Comparison of ENCODE assay signal across 9 cellular contexts in genomic region chr9:128523199-128523925, GRCh38. TPM values are rescaled to one million over a fixed set of nuclear protein-coding genes. Genes with fewer than 3 reads are reported as not detected.
DNase-seq lines count a peak whose midpoint lies in the region; ATAC-seq lines count a peak whose summit lies in the region.
"Had no signal": no experiment of that assay in that cellular context is flagged by ENCODE, and none has a peak within 500 bp of the region (broad histone marks: within the 10 kb centered on the region; RNA-seq: fewer than 3 reads in every experiment).

No MANE protein-coding gene starts in this region.

- H3K27ac Mint-ChIP-seq in activated T-helper 17 cell treated with anti-CD3 and anti-CD28 coated beads, Interleukin-2, amount 50 U/mL, for 72 hours = no peak overlapping the region

- H3K36me3 Mint-ChIP-seq in activated T-helper 17 cell treated with anti-CD3 and anti-CD28 coated beads, Interleukin-2, amount 50 U/mL, for 72 hours (ENCODE audit: low read depth) = peaks cover 97% of the 10 kb centered on the region

- H3K27ac ChIP-seq in angular gyrus (ENCODE audit: low read depth, low read length) = peak overlapping the region; percentile 7
- H3K27ac ChIP-seq: psoas muscle had no signal

- no peaks in the 10 kb centered on the region for H3K27me3 Mint-ChIP-seq in activated T-helper 17 cell treated with anti-CD3 and anti-CD28 coated beads, Interleukin-2, amount 50 U/mL, for 72 hours

- no peak overlapping the region for H3K4me3 Mint-ChIP-seq in activated T-helper 17 cell treated with anti-CD3 and anti-CD28 coated beads, Interleukin-2, amount 50 U/mL, for 72 hours

- ATAC-seq in GM19452 (IDR thresholded peaks at IDR 0.05; ENCODE audit: unreplicated experiment) (no peak), GM18502 (IDR thresholded peaks at IDR 0.05; ENCODE audit: poor library complexity, unreplicated experiment) (no peak), HG02885 (IDR thresholded peaks at IDR 0.05; ENCODE audit: poor library complexity, unreplicated experiment) (no peak)
- ATAC-seq in activated T-helper 17 cell treated with anti-CD3 and anti-CD28 coated beads, Interleukin-2, amount 50 U/mL, for 72 hours (replicated peaks) = no peak
- ATAC-seq: psoas muscle had no signal

- H3K4me3 ChIP-seq in Jurkat, Clone E6-1 (ENCODE audit: low read length) = no peak overlapping the region
- H3K4me3 ChIP-seq: psoas muscle had no signal

- no peaks in the 10 kb centered on the region for H3K4me1 Mint-ChIP-seq in activated T-helper 17 cell treated with anti-CD3 and anti-CD28 coated beads, Interleukin-2, amount 50 U/mL, for 72 hours

- H3K9me3 Mint-ChIP-seq in activated T-helper 17 cell treated with anti-CD3 and anti-CD28 coated beads, Interleukin-2, amount 50 U/mL, for 72 hours = no peaks in the 10 kb centered on the region

- DNase-seq in A172 (ENCODE audit: low spot score) (peak; percentile 53), kidney glomerular epithelial cell (lab: John Stamatoyannopoulos, UW) (peak; percentile 3)
- DNase-seq in Jurkat, Clone E6-1 (ENCODE audit: low read depth, low spot score) = peak; percentile 85

RNA-seq across cellular contexts. Expression of gene GLE1, which starts 18.8 kb away (rescaled TPM):
- 97.5 and 101 TPM in 2 replicates for total RNA-seq in A172 (2014; rRNA removed; shearing (Covaris generic))
- 57.7 TPM for polyA plus RNA-seq in Jurkat, Clone E6-1 (2012; ENCODE audit: insufficient read depth, insufficient read length)
- total RNA-seq in activated T-helper 17 cell treated with anti-CD3 and anti-CD28 coated beads, Interleukin-2, amount 50 U/mL, for 72 hours = 10 to 100 TPM; 53.6 TPM

RNA-seq across cellular contexts. Expression of gene SPTAN1, which starts 29.0 kb away (rescaled TPM):
- total RNA-seq in A172 (2014; rRNA removed; shearing (Covaris generic)) = 411 and 440 TPM in 2 replicates
- 191 TPM for polyA plus RNA-seq in Jurkat, Clone E6-1 (2012; ENCODE audit: insufficient read depth, insufficient read length)
- total RNA-seq in activated T-helper 17 cell treated with anti-CD3 and anti-CD28 coated beads, Interleukin-2, amount 50 U/mL, for 72 hours = 100 to 1,000 TPM; 294 to 337 TPM

Comparison
In these comparisons a context has a peak if more than half of its experiments do, and no peak if none do; other contexts are left out.
1. DNase-seq: peak in every context shown above with its lines; median percentile 85 in Jurkat, Clone E6-1; 53 in A172; 3 in kidney glomerular epithelial cell.